Comparison of ENCODE assay signal across 18 cellular contexts in genomic region chr11:47443817-47444216, GRCh38. TPM values are rescaled to one million over a fixed set of nuclear protein-coding genes. Genes with fewer than 3 reads are reported as not detected.
DNase-seq lines count a peak whose midpoint lies in the region; ATAC-seq, FAIRE-seq and TF ChIP-seq lines count a peak whose summit lies in the region.
"Had no signal": no experiment of that assay in that cellular context is flagged by ENCODE, and none has a peak within 500 bp of the region (broad histone marks: within the 10 kb centered on the region; RNA-seq: fewer than 3 reads in every experiment).

No MANE protein-coding gene starts in this region.

- no peak for TF ChIP-seq RAD21 in K562 (CRISPR knock-in tag; conservative IDR thresholded peaks at IDR 0.05 in 1 of 2, IDR thresholded peaks at IDR 0.05 in 1 of 2)

- no peak overlapping the region for H3K27ac ChIP-seq in OCI-LY1 (ENCODE audit: low read depth, low read length, poor library complexity, severe bottlenecking)
- H3K27ac ChIP-seq in K562 (ENCODE audit: extremely low read depth, low read depth, low read length), result no peak overlapping the region
- H3K27ac ChIP-seq in gastrocnemius medialis, result peak overlapping the region in 3 of 4 donors; percentile 48 to 58 (median 51)
- no peak overlapping the region for H3K27ac ChIP-seq in gastroesophageal sphincter

- H3K4me2 ChIP-seq in OCI-LY1 (ENCODE audit: low read length), result peak overlapping the region; percentile 32; the same call in 1 of the 2 replicates
- H3K4me2 ChIP-seq in K562 (ENCODE audit: insufficient read depth, low read length), result no peak overlapping the region

- no TSS peak for BruUV-seq in K562 (replicated peaks; lab: Mats Ljungman, UMichigan)

- TF ChIP-seq EP300 in K562 (IDR thresholded peaks at IDR 0.05; ENCODE audit: low read length) (no peak), gastroesophageal sphincter (IDR thresholded peaks at IDR 0.05) (no peak)

- POLR2A ChIA-PET in K562 (lab: Yijun Ruan, JAX), result interaction anchor here (0.7 to 1.3 kb wide), 3 partner anchors 11 to 44 kb away, joined by 3 to 5 read pairs (median 3); no protein-coding TSS in a partner anchor

- TF ChIP-seq CTCF in OCI-LY1 (IDR thresholded peaks at IDR 0.05; ENCODE audit: low read length) (no peak), K562 (IDR thresholded peaks at IDR 0.05 in 2 of 3, conservative IDR thresholded peaks at IDR 0.05 in 1 of 3; ENCODE audit: insufficient read depth in 2 of 3, low read depth in 1 of 3, low read length in 3 of 3) (no peak), gastrocnemius medialis (IDR thresholded peaks at IDR 0.05 in 4 of 5, conservative IDR thresholded peaks at IDR 0.05 in 1 of 5) (no peak), gastroesophageal sphincter (IDR thresholded peaks at IDR 0.05) (no peak)

- H3K4me1 ChIP-seq in OCI-LY1 (ENCODE audit: insufficient read depth, low read length, severe bottlenecking) (peaks cover 15% of the 10 kb centered on the region), K562 (replicated peaks in 1 of 2; ENCODE audit: control insufficient read depth in 2 of 2, insufficient read depth in 2 of 2, low read length in 2 of 2) (peaks cover 0 to 13% of the 10 kb centered on the region in 2 experiments; a peak in 2 of 5 replicates), gastrocnemius medialis (peaks cover 17 to 20% of the 10 kb centered on the region in 2 donors), gastroesophageal sphincter (no peaks in the 10 kb centered on the region)

- no peaks in the 10 kb centered on the region for H4K20me1 ChIP-seq in OCI-LY1 (ENCODE audit: insufficient read depth, low read length)
- H4K20me1 ChIP-seq in K562 (replicated peaks; ENCODE audit: control insufficient read depth, insufficient read depth, low read length), result no peaks in the 10 kb centered on the region

- in situ Hi-C loops in K562 (cut with MboI) (no loop called here), gastrocnemius medialis (cut with MboI; ENCODE audit: low sequenced_read_pairs in 4 of 4) (loop anchor here in 1 of 4 donors (10.0 kb wide), 1 partner anchor 59 kb away; no protein-coding TSS in a partner anchor)

- intact Hi-C loops in K562 (cut with micrococcal nuclease), result no loop called here
- intact Hi-C loops in gastrocnemius medialis (cut with DNase I; ENCODE audit: low total_unique reads), result loop anchor here (10.0 kb wide), 1 partner anchor 259 kb away; the partner anchor contains the start of gene PACSIN3

- TF ChIP-seq POLR2A in K562 (conservative IDR thresholded peaks at IDR 0.05), result no peak
- TF ChIP-seq POLR2A in gastrocnemius medialis (IDR thresholded peaks at IDR 0.05), result no peak
- TF ChIP-seq POLR2A in gastroesophageal sphincter (IDR thresholded peaks at IDR 0.05), result no peak

- H3K36me3 ChIP-seq in OCI-LY1 (ENCODE audit: insufficient read depth, low read length), result no peaks in the 10 kb centered on the region
- H3K36me3 ChIP-seq in K562 (ENCODE audit: control insufficient read depth, insufficient read depth, low read length), result no peaks in the 10 kb centered on the region
- H3K36me3 ChIP-seq in gastrocnemius medialis, result peaks cover 0 to 8% of the 10 kb centered on the region in 2 donors
- H3K36me3 ChIP-seq in gastroesophageal sphincter, result no peaks in the 10 kb centered on the region

- H3K9me2 ChIP-seq in OCI-LY1 (ENCODE audit: low read depth, low read length), result no peaks in the 10 kb centered on the region

- peak; percentile 44 for DNase-seq in Jurkat, Clone E6-1 (ENCODE audit: low read depth, low spot score)
- no peak for DNase-seq in K562 (ENCODE audit: extremely low read depth in 1 of 4, low spot score in 3 of 4)
- DNase-seq in gastrocnemius medialis, result no peak
- no peak for DNase-seq in activated CD8-positive, alpha-beta memory T cell treated with anti-CD3 and anti-CD28 coated beads, Interleukin-2, amount 50 U/mL, for 48 hours
- DNase-seq: Calu3; CD4-positive, alpha-beta memory T cell; DMS79 treated with DMSO at 0.1 percent for 48 hours; GF-D8; H7; HCEC 1CT had no signal

- H3F3A ChIP-seq in OCI-LY1 (ENCODE audit: insufficient read depth, low read length), result no peaks in the 10 kb centered on the region

- ATAC-seq in K562 (no peak), gastrocnemius medialis (no peak), HG03439 (IDR thresholded peaks at IDR 0.05; ENCODE audit: unreplicated experiment) (no peak), gastroesophageal sphincter (no peak)

- H2AFZ ChIP-seq in OCI-LY1 (ENCODE audit: low read length) (peak overlapping the region; percentile 45; the same call in 1 of the 2 replicates), K562 (ENCODE audit: low read depth, low read length) (no peak overlapping the region)

- H3K9ac ChIP-seq in OCI-LY1 (ENCODE audit: low read length) (no peak overlapping the region), K562 (ENCODE audit: insufficient read depth in 1 of 2, low read depth in 2 of 2, low read length in 2 of 2) (no peak overlapping the region)

- H3K9me3 ChIP-seq in OCI-LY1 (ENCODE audit: low read length), result no peaks in the 10 kb centered on the region
- no peaks in the 10 kb centered on the region for H3K9me3 ChIP-seq in K562 (replicated peaks; ENCODE audit: control insufficient read depth, insufficient read depth, low read depth, low read length)
- no peaks in the 10 kb centered on the region for H3K9me3 ChIP-seq in gastrocnemius medialis
- no peaks in the 10 kb centered on the region for H3K9me3 ChIP-seq in gastroesophageal sphincter

- H3K27me3 ChIP-seq in OCI-LY1 (ENCODE audit: insufficient read depth, low read length) (no peaks in the 10 kb centered on the region), K562 (ENCODE audit: control insufficient read depth in 2 of 2, insufficient read depth in 2 of 2, low read length in 2 of 2) (no peaks in the 10 kb centered on the region), gastrocnemius medialis (no peaks in the 10 kb centered on the region), gastroesophageal sphincter (no peaks in the 10 kb centered on the region)

- H3K79me2 ChIP-seq in OCI-LY1 (ENCODE audit: insufficient read depth, low read length), result no peaks in the 10 kb centered on the region
- H3K79me2 ChIP-seq in K562 (ENCODE audit: control insufficient read depth, insufficient read depth, low read length), result no peaks in the 10 kb centered on the region

- H3K9me1 ChIP-seq in K562 (ENCODE audit: control insufficient read depth, insufficient read depth, low read length), result no peaks in the 10 kb centered on the region

- peak overlapping the region; percentile 35 for H3K4me3 ChIP-seq in Jurkat, Clone E6-1 (ENCODE audit: low read length)
- H3K4me3 ChIP-seq in OCI-LY1 (ENCODE audit: low read depth, low read length, poor library complexity, severe bottlenecking) (no peak overlapping the region), K562 (no peak overlapping the region), gastrocnemius medialis (no peak overlapping the region), gastroesophageal sphincter (no peak overlapping the region)

- WGBS in K562 (ENCODE audit: insufficient coverage, low coverage, missing lambda C conversion rate), result 27% methylated on average over 2 of the region's 3 CpGs
- 67 to 82% methylated on average over 3 of the region's 3 CpGs for WGBS in gastroesophageal sphincter (ENCODE audit: low coverage in 1 of 2), 2 donors

- CTCF ChIA-PET in K562 (lab: Yijun Ruan, JAX; ENCODE audit: low intra/inter-chr PET ratio), result no interaction called here

- FAIRE-seq in K562 (lab: Jason Lieb, UNC), result no peak
- FAIRE-seq: GM12892, H1 had no signal

RNA-seq across cellular contexts. Expression of gene RAPSN, which starts 5.1 kb away (rescaled TPM):
- not detected for polyA plus RNA-seq in Jurkat, Clone E6-1 (2012; ENCODE audit: insufficient read depth, insufficient read length)
- total RNA-seq in K562 (2011; cell fraction: chromatin; rRNA removed; ENCODE audit: low replicate concordance), result not detected in 2 replicates
- not detected in 2 replicates for total RNA-seq in K562 (2011; cell fraction: nucleolus; rRNA removed)
- not detected in 2 replicates for total RNA-seq in K562 (2011; cell fraction: nucleoplasm; rRNA removed)
- total RNA-seq in K562 (2014; rRNA removed) (not detected in 2 replicates), K562 (2014; rRNA removed; fragmentation: Illumina TruSeq; extraction: Trizol) (not detected in 2 replicates), K562 (2015; rRNA removed; fragmentation: Illumina TruSeq; extraction: Trizol) (0.11 TPM in 1 of 2 replicates, not detected in the other), K562 (2021) (0.13 TPM in 1 of 2 replicates, not detected in the other), gastrocnemius medialis (10 to 100 TPM; 48.9 to 68.6 (median 59.4) TPM), gastroesophageal sphincter (under 1 TPM in 2 of 4 donors, not detected in 2; 0.23 to 0.27 TPM)
- polyA plus RNA-seq in K562 (2011; rRNA removed) (0.06 TPM in 1 of 2 replicates, not detected in the other), K562 (2014; fragmentation: Illumina TruSeq; extraction: Trizol) (not detected in 2 replicates), K562 (2014; fragmentation: Nextera tagmentation; extraction: Ambion mirVana) (not detected), K562 (2014; rRNA removed) (not detected in 2 replicates)
- polyA plus RNA-seq in K562 (2011; cell fraction: cytosol; rRNA removed), result 0.04 TPM in 1 of 2 replicates, not detected in the other
- polyA plus RNA-seq in K562 (2011; cell fraction: nucleus; rRNA removed), result not detected in 2 replicates
- polyA plus RNA-seq in K562 (2012), result 0.14 TPM in 1 of 2 replicates, not detected in the other
- not detected in 2 replicates for polyA minus RNA-seq in K562 (2011; rRNA and poly(A)+ RNA removed)
- not detected in 2 replicates for polyA minus RNA-seq in K562 (2011; cell fraction: cytosol; rRNA and poly(A)+ RNA removed)
- polyA minus RNA-seq in K562 (2011; cell fraction: nucleus; rRNA and poly(A)+ RNA removed), result not detected in 2 replicates
- total RNA-seq: A172, Daoy, G401 had no signal
- polyA plus RNA-seq: CD4-positive, alpha-beta memory T cell had no signal

RNA-seq across cellular contexts. Expression of gene PSMC3, which starts 17.6 kb away (rescaled TPM):
- 274 TPM for polyA plus RNA-seq in Jurkat, Clone E6-1 (2012; ENCODE audit: insufficient read depth, insufficient read length)
- 145 and 204 TPM in 2 replicates for total RNA-seq in K562 (2011; cell fraction: chromatin; rRNA removed; ENCODE audit: low replicate concordance)
- 116 and 126 TPM in 2 replicates for total RNA-seq in K562 (2011; cell fraction: nucleolus; rRNA removed)
- 96.6 and 141 TPM in 2 replicates for total RNA-seq in K562 (2011; cell fraction: nucleoplasm; rRNA removed)
- total RNA-seq in K562 (2014; rRNA removed) (222 and 237 TPM in 2 replicates), K562 (2014; rRNA removed; fragmentation: Illumina TruSeq; extraction: Trizol) (311 and 382 TPM in 2 replicates), K562 (2015; rRNA removed; fragmentation: Illumina TruSeq; extraction: Trizol) (292 and 301 TPM in 2 replicates), K562 (2021) (189 and 211 TPM in 2 replicates), gastrocnemius medialis (100 to 1,000 TPM; 243 to 350 (median 329) TPM), gastroesophageal sphincter (100 to 1,000 TPM; 169 to 194 (median 179) TPM)
- polyA plus RNA-seq in K562 (2011; rRNA removed) (126 and 240 TPM in 2 replicates), K562 (2014; fragmentation: Illumina TruSeq; extraction: Trizol) (324 and 393 TPM in 2 replicates), K562 (2014; fragmentation: Nextera tagmentation; extraction: Ambion mirVana) (10 to 100 TPM; 44.3 to 98.5 TPM), K562 (2014; rRNA removed) (262 and 265 TPM in 2 replicates)
- 134 and 180 TPM in 2 replicates for polyA plus RNA-seq in K562 (2011; cell fraction: cytosol; rRNA removed)
- polyA plus RNA-seq in K562 (2011; cell fraction: nucleus; rRNA removed), result 72.2 and 75.9 TPM in 2 replicates
- 229 and 337 TPM in 2 replicates for polyA plus RNA-seq in K562 (2012)
- polyA minus RNA-seq in K562 (2011; rRNA and poly(A)+ RNA removed), result 357 and 499 TPM in 2 replicates
- polyA minus RNA-seq in K562 (2011; cell fraction: cytosol; rRNA and poly(A)+ RNA removed), result 72.6 and 83.1 TPM in 2 replicates
- polyA minus RNA-seq in K562 (2011; cell fraction: nucleus; rRNA and poly(A)+ RNA removed), result 50.2 and 64.0 TPM in 2 replicates

RNA-seq across cellular contexts. Expression of gene SLC39A13, which starts 35.4 kb away (rescaled TPM):
- 21.0 TPM for polyA plus RNA-seq in Jurkat, Clone E6-1 (2012; ENCODE audit: insufficient read depth, insufficient read length)
- 14.7 and 58.9 TPM in 2 replicates for total RNA-seq in K562 (2011; cell fraction: chromatin; rRNA removed; ENCODE audit: low replicate concordance)
- 52.1 and 58.4 TPM in 2 replicates for total RNA-seq in K562 (2011; cell fraction: nucleolus; rRNA removed)
- 29.8 and 30.5 TPM in 2 replicates for total RNA-seq in K562 (2011; cell fraction: nucleoplasm; rRNA removed)
- total RNA-seq in K562 (2014; rRNA removed) (9.5 and 14.0 TPM in 2 replicates), K562 (2014; rRNA removed; fragmentation: Illumina TruSeq; extraction: Trizol) (0.61 and 1.3 TPM in 2 replicates), K562 (2015; rRNA removed; fragmentation: Illumina TruSeq; extraction: Trizol) (3.2 TPM in 2 replicates), K562 (2021) (10.9 TPM in 2 replicates), gastrocnemius medialis (10 to 100 TPM; 16.8 to 48.9 (median 25.6) TPM), gastroesophageal sphincter (100 to 1,000 TPM in 1 of 4 donors, 10 to 100 TPM in 3; 68.8 to 218 (median 78.9) TPM)
- polyA plus RNA-seq in K562 (2011; rRNA removed) (6.7 and 10.2 TPM in 2 replicates), K562 (2014; fragmentation: Illumina TruSeq; extraction: Trizol) (2.8 and 7.3 TPM in 2 replicates), K562 (2014; fragmentation: Nextera tagmentation; extraction: Ambion mirVana) (under 1 TPM; 0.17 to 0.24 TPM), K562 (2014; rRNA removed) (14.4 and 15.9 TPM in 2 replicates)
- 11.1 and 20.7 TPM in 2 replicates for polyA plus RNA-seq in K562 (2011; cell fraction: cytosol; rRNA removed)
- polyA plus RNA-seq in K562 (2011; cell fraction: nucleus; rRNA removed), result 75.5 and 90.8 TPM in 2 replicates
- 7.4 and 23.7 TPM in 2 replicates for polyA plus RNA-seq in K562 (2012)
- polyA minus RNA-seq in K562 (2011; rRNA and poly(A)+ RNA removed), result 1.3 and 1.6 TPM in 2 replicates
- 3.2 and 7.4 TPM in 2 replicates for polyA minus RNA-seq in K562 (2011; cell fraction: cytosol; rRNA and poly(A)+ RNA removed)
- 10.1 and 12.0 TPM in 2 replicates for polyA minus RNA-seq in K562 (2011; cell fraction: nucleus; rRNA and poly(A)+ RNA removed)

Comparison
In these comparisons a context has a peak if more than half of its experiments do, and no peak if none do; other contexts are left out.
1. H3K27ac ChIP-seq: peak in gastrocnemius medialis (3 of 4); none in OCI-LY1 (single experiment), K562 (single experiment) and gastroesophageal sphincter (0 of 4).
2. RNA of gene RAPSN, which starts 5.1 kb away (total RNA-seq): 48.9 to 68.6 TPM in gastrocnemius medialis; 0.23 to 0.27 TPM in gastroesophageal sphincter and 0.11 to 0.13 TPM in K562; every median in the first group is over 10 times any median in the second.